ENCODE assay signal across 1 cellular context in the genomic region with DNA sequence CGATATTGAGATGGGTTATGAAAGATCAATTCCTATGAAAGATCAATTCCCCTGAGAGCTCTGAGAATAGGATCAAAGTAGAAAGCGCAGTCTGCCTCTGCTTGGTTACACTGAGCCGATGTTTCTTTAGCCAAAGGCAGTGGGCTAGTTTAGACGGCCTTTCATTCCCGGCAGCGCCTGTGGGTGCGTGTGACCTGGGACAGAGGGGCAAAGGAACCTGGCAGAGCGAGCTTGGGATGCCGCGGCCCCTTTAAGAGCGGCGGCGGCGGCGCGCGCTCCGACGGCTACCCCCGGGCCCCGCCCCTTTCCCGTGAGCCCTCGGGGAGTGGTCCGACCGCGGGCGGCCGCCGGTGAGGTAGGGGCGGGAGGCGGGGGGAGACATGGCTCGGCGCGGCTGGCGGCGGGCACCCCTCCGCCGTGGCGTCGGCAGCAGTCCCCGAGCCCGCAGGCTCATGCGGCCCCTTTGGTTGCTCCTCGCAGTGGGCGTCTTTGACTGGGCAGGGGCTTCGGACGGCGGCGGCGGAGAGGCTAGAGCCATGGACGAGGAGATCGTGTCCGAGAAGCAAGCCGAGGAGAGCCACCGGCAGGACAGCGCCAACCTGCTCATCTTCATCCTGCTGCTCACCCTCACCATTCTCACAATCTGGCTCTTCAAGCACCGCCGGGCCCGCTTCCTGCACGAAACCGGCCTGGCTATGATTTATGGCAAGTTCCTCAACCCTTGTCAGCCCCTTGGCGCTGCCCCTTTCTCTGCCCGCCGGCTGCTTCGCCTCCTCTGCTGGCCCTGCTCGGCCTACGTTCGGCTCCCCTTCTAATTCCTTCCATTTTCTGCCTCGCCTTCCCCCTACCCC.
TF ChIP-seq lines count a peak whose summit lies in the region.

SLC9A6 (plus strand) TSS at position 313 of the 851 bp plus-strand sequence; CDS start at position 537, 224 bp downstream.

TF ChIP-seq in K562, 482 proteins besides CTCF, POLR2A, EP300 and RAD21 (continued from another document and continues in another):
- TF ChIP-seq GMEB1 (CRISPR knock-in tag; IDR thresholded peaks at IDR 0.05) (peak; percentile 46; the same call in 1 of the 2 replicates), RB1 (IDR thresholded peaks at IDR 0.05; ENCODE audit: low read depth) (peak; percentile 64; the same call in 1 of the 2 replicates), NRF1 (conservative IDR thresholded peaks at IDR 0.05 in 1 of 2, IDR thresholded peaks at IDR 0.05 in 1 of 2) (peak; percentile 24 to 40; a peak in 2 of 4 replicates), ZNF584 (CRISPR knock-in tag; IDR thresholded peaks at IDR 0.05; ENCODE audit: low read depth) (no peak), PHF8 (IDR thresholded peaks at IDR 0.05; ENCODE audit: borderline replicate concordance, low read length) (peak; percentile 69; the same call in 1 of the 2 replicates), RBFOX2 (IDR thresholded peaks at IDR 0.05; ENCODE audit: low read depth, low read length) (peak; percentile 74), PBX2 (CRISPR knock-in tag; IDR thresholded peaks at IDR 0.05; ENCODE audit: low read depth) (no peak), PBX2 (tag; conservative IDR thresholded peaks at IDR 0.05; ENCODE audit: low read depth) (peak; percentile 78), EP400 (IDR thresholded peaks at IDR 0.05) (peak; percentile 28; the same call in 1 of the 2 replicates), CCNT2 (IDR thresholded peaks at IDR 0.05; ENCODE audit: borderline replicate concordance, extremely low read depth, insufficient read length, low read depth, low read length) (peak; percentile 74), CREB1 (IDR thresholded peaks at IDR 0.05) (0 out of 2 replicates have a peak, but pooled peaks have one; percentile 14), CREB1 (CRISPR knock-in tag; IDR thresholded peaks at IDR 0.05) (no peak), SREBF1 (IDR thresholded peaks at IDR 0.05; ENCODE audit: borderline replicate concordance, low read depth, low read length) (no peak), CXXC5 (CRISPR knock-in tag; IDR thresholded peaks at IDR 0.05) (peak; percentile 71), NR2C2 (CRISPR knock-in tag; IDR thresholded peaks at IDR 0.05) (no peak), NR2C2 (tag; IDR thresholded peaks at IDR 0.05) (no peak), POLR2G (IDR thresholded peaks at IDR 0.05; ENCODE audit: low read depth, low read length) (peak; percentile 75), ZNF316 (IDR thresholded peaks at IDR 0.05) (peak; percentile 28; the same call in 1 of the 2 replicates), MAZ (CRISPR knock-in tag; conservative IDR thresholded peaks at IDR 0.05 in 1 of 2, IDR thresholded peaks at IDR 0.05 in 1 of 2) (0 out of 4 replicates have a peak, but pooled peaks of 1 of the 2 experiments have one; percentile 31), FOXK2 (conservative IDR thresholded peaks at IDR 0.05 in 1 of 2, IDR thresholded peaks at IDR 0.05 in 1 of 2; ENCODE audit: low read depth in 2 of 2) (0 out of 4 replicates have a peak, but pooled peaks of 1 of the 2 experiments have one; percentile 16), RFX7 (CRISPR knock-in tag; IDR thresholded peaks at IDR 0.05) (no peak), GABPA (tag; conservative IDR thresholded peaks at IDR 0.05; ENCODE audit: low read depth) (0 out of 2 replicates have a peak, but pooled peaks have one; percentile 11), NCOA6 (IDR thresholded peaks at IDR 0.05) (peak; percentile 69), ZFX (CRISPR knock-in tag; IDR thresholded peaks at IDR 0.05) (peak; percentile 46), SAP30 (IDR thresholded peaks at IDR 0.05; ENCODE audit: borderline replicate concordance, insufficient read depth, low read depth, low read length, poor library complexity, severe bottlenecking) (peak; percentile 48), SRSF7 (optimal IDR thresholded peaks at IDR 0.05; ENCODE audit: low read depth, low read length) (no peak), MEIS2 (IDR thresholded peaks at IDR 0.05; ENCODE audit: partially characterized antibody) (peak; percentile 77)
- TF ChIP-seq, protein P1, sequence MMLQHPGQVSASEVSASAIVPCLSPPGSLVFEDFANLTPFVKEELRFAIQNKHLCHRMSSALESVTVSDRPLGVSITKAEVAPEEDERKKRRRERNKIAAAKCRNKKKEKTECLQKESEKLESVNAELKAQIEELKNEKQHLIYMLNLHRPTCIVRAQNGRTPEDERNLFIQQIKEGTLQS (IDR thresholded peaks at IDR 0.05): no peak
- TF ChIP-seq, protein P1 (CRISPR knock-in tag; conservative IDR thresholded peaks at IDR 0.05): no peak
- TF ChIP-seq, protein P2, sequence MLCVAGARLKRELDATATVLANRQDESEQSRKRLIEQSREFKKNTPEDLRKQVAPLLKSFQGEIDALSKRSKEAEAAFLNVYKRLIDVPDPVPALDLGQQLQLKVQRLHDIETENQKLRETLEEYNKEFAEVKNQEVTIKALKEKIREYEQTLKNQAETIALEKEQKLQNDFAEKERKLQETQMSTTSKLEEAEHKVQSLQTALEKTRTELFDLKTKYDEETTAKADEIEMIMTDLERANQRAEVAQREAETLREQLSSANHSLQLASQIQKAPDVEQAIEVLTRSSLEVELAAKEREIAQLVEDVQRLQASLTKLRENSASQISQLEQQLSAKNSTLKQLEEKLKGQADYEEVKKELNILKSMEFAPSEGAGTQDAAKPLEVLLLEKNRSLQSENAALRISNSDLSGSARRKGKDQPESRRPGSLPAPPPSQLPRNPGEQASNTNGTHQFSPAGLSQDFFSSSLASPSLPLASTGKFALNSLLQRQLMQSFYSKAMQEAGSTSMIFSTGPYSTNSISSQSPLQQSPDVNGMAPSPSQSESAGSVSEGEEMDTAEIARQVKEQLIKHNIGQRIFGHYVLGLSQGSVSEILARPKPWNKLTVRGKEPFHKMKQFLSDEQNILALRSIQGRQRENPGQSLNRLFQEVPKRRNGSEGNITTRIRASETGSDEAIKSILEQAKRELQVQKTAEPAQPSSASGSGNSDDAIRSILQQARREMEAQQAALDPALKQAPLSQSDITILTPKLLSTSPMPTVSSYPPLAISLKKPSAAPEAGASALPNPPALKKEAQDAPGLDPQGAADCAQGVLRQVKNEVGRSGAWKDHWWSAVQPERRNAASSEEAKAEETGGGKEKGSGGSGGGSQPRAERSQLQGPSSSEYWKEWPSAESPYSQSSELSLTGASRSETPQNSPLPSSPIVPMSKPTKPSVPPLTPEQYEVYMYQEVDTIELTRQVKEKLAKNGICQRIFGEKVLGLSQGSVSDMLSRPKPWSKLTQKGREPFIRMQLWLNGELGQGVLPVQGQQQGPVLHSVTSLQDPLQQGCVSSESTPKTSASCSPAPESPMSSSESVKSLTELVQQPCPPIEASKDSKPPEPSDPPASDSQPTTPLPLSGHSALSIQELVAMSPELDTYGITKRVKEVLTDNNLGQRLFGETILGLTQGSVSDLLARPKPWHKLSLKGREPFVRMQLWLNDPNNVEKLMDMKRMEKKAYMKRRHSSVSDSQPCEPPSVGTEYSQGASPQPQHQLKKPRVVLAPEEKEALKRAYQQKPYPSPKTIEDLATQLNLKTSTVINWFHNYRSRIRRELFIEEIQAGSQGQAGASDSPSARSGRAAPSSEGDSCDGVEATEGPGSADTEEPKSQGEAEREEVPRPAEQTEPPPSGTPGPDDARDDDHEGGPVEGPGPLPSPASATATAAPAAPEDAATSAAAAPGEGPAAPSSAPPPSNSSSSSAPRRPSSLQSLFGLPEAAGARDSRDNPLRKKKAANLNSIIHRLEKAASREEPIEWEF (CRISPR knock-in tag; IDR thresholded peaks at IDR 0.05): 0 out of 2 replicates have a peak, but pooled peaks have one; percentile 36
- TF ChIP-seq, protein P3, sequence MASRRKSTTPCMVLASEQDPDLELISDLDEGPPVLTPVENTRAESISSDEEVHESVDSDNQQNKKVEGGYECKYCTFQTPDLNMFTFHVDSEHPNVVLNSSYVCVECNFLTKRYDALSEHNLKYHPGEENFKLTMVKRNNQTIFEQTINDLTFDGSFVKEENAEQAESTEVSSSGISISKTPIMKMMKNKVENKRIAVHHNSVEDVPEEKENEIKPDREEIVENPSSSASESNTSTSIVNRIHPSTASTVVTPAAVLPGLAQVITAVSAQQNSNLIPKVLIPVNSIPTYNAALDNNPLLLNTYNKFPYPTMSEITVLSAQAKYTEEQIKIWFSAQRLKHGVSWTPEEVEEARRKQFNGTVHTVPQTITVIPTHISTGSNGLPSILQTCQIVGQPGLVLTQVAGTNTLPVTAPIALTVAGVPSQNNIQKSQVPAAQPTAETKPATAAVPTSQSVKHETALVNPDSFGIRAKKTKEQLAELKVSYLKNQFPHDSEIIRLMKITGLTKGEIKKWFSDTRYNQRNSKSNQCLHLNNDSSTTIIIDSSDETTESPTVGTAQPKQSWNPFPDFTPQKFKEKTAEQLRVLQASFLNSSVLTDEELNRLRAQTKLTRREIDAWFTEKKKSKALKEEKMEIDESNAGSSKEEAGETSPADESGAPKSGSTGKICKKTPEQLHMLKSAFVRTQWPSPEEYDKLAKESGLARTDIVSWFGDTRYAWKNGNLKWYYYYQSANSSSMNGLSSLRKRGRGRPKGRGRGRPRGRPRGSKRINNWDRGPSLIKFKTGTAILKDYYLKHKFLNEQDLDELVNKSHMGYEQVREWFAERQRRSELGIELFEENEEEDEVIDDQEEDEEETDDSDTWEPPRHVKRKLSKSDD (conservative IDR thresholded peaks at IDR 0.05; ENCODE audit: low read length): no peak
- TF ChIP-seq, protein P4, sequence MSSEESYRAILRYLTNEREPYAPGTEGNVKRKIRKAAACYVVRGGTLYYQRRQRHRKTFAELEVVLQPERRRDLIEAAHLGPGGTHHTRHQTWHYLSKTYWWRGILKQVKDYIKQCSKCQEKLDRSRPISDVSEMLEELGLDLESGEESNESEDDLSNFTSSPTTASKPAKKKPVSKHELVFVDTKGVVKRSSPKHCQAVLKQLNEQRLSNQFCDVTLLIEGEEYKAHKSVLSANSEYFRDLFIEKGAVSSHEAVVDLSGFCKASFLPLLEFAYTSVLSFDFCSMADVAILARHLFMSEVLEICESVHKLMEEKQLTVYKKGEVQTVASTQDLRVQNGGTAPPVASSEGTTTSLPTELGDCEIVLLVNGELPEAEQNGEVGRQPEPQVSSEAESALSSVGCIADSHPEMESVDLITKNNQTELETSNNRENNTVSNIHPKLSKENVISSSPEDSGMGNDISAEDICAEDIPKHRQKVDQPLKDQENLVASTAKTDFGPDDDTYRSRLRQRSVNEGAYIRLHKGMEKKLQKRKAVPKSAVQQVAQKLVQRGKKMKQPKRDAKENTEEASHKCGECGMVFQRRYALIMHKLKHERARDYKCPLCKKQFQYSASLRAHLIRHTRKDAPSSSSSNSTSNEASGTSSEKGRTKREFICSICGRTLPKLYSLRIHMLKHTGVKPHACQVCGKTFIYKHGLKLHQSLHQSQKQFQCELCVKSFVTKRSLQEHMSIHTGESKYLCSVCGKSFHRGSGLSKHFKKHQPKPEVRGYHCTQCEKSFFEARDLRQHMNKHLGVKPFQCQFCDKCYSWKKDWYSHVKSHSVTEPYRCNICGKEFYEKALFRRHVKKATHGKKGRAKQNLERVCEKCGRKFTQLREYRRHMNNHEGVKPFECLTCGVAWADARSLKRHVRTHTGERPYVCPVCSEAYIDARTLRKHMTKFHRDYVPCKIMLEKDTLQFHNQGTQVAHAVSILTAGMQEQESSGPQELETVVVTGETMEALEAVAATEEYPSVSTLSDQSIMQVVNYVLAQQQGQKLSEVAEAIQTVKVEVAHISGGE (CRISPR knock-in tag; IDR thresholded peaks at IDR 0.05): 0 out of 6 replicates have a peak, but pooled peaks of 1 of the 3 experiments have one; percentile 36
- TF ChIP-seq, protein P5, sequence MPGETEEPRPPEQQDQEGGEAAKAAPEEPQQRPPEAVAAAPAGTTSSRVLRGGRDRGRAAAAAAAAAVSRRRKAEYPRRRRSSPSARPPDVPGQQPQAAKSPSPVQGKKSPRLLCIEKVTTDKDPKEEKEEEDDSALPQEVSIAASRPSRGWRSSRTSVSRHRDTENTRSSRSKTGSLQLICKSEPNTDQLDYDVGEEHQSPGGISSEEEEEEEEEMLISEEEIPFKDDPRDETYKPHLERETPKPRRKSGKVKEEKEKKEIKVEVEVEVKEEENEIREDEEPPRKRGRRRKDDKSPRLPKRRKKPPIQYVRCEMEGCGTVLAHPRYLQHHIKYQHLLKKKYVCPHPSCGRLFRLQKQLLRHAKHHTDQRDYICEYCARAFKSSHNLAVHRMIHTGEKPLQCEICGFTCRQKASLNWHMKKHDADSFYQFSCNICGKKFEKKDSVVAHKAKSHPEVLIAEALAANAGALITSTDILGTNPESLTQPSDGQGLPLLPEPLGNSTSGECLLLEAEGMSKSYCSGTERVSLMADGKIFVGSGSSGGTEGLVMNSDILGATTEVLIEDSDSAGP (CRISPR knock-in tag; IDR thresholded peaks at IDR 0.05): peak; percentile 97
- TF ChIP-seq, protein P6, sequence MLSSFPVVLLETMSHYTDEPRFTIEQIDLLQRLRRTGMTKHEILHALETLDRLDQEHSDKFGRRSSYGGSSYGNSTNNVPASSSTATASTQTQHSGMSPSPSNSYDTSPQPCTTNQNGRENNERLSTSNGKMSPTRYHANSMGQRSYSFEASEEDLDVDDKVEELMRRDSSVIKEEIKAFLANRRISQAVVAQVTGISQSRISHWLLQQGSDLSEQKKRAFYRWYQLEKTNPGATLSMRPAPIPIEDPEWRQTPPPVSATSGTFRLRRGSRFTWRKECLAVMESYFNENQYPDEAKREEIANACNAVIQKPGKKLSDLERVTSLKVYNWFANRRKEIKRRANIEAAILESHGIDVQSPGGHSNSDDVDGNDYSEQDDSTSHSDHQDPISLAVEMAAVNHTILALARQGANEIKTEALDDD (IDR thresholded peaks at IDR 0.05): no peak
